Comparison of ENCODE assay signal across 8 cellular contexts in genomic region chr5:148383564-148384388, GRCh38. TPM values are rescaled to one million over a fixed set of nuclear protein-coding genes. Genes with fewer than 3 reads are reported as not detected.
A peak's percentile ranks its signal among the peaks of the same experiment; 100 is the strongest.
DNase-seq lines count a peak whose midpoint lies in the region; FAIRE-seq and TF ChIP-seq lines count a peak whose summit lies in the region.

TSS of gene FBXO38 (plus strand) at chr5:148383958. CDS start at chr5:148394777, 10,819 bp downstream.

- H2BK120ac ChIP-seq in H9 (ENCODE audit: low read depth, low read length, poor library complexity, severe bottlenecking) = no peak within 1 kb of the TSS

- H3K14ac ChIP-seq in H9 (ENCODE audit: insufficient read depth, low read length) = peak within 1 kb of the TSS; percentile 88

- H2BK20ac ChIP-seq in H9 (ENCODE audit: low read depth, low read length, poor library complexity, severe bottlenecking) = no peak within 1 kb of the TSS

- no peak within 1 kb of the TSS for H4K8ac ChIP-seq in H9 (replicated peaks; ENCODE audit: insufficient read length, low read depth, low read length)

- H3K36me3 Mint-ChIP-seq in H9 (ENCODE audit: insufficient read depth in 1 of 3, low read depth in 3 of 3) (peaks cover under 1 to 13% (median 4%) of the 10 kb centered on the region in 3 experiments; a peak in 4 of 7 replicates), nephron (ENCODE audit: low read depth) (peaks cover 4% of the 10 kb centered on the region)
- peaks cover 22% of the 10 kb centered on the region for H3K36me3 Mint-ChIP-seq in stimulated activated naive CD8-positive, alpha-beta T cell treated with anti-CD3 and anti-CD28 coated beads, Interleukin-15, Interleukin-2, amounts not matched to agents 100 ng/mL and 50 ng/mL, for 24 hours (ENCODE audit: low read depth)

- no peak within 1 kb of the TSS; the same call in 1 of the 2 replicates for H3K4ac ChIP-seq in H9 (ENCODE audit: low read depth, low read length)

- H3K27ac Mint-ChIP-seq in H9 (peak within 1 kb of the TSS; percentile 91 to 99 (median 98)), nephron (peak within 1 kb of the TSS; percentile 89 to 95 (median 92))
- H3K27ac Mint-ChIP-seq in stimulated activated naive CD8-positive, alpha-beta T cell treated with anti-CD3 and anti-CD28 coated beads, Interleukin-15, Interleukin-2, amounts not matched to agents 100 ng/mL and 50 ng/mL, for 24 hours = peak within 1 kb of the TSS; percentile 98

- peak within 1 kb of the TSS; percentile 83 for H2AFZ ChIP-seq in H9 (ENCODE audit: low read length)

- H3K4me2 ChIP-seq in H9 (ENCODE audit: insufficient read depth, insufficient read length, low read length) = peak within 1 kb of the TSS; percentile 87

- no peaks in the 10 kb centered on the region for H3K9me3 ChIP-seq in H9 (ENCODE audit: control insufficient read depth, low read depth, low read length)
- H3K9me3 ChIP-seq in MG63 = no peaks in the 10 kb centered on the region

- H3K9me3 Mint-ChIP-seq in H9 (no peaks in the 10 kb centered on the region), nephron (no peaks in the 10 kb centered on the region)
- H3K9me3 Mint-ChIP-seq in stimulated activated naive CD8-positive, alpha-beta T cell treated with anti-CD3 and anti-CD28 coated beads, Interleukin-15, Interleukin-2, amounts not matched to agents 100 ng/mL and 50 ng/mL, for 24 hours = peaks cover 1% of the 10 kb centered on the region

- H4K91ac ChIP-seq in H9 (ENCODE audit: insufficient read length, low read depth, low read length) = no peak within 1 kb of the TSS

- H2BK12ac ChIP-seq in H9 (ENCODE audit: insufficient read length, low read depth, low read length) = no peak within 1 kb of the TSS

- H3K23me2 ChIP-seq in H9 (ENCODE audit: insufficient read length, low read depth, low read length, poor library complexity, severe bottlenecking) = peaks cover 4% of the 10 kb centered on the region

- H3K79me2 ChIP-seq in H9 (ENCODE audit: insufficient read depth, low read length) = peaks cover 9% of the 10 kb centered on the region; the same call in 1 of the 2 replicates

- H3K4me3 ChIP-seq in MG63 (peak within 1 kb of the TSS; percentile 85), fibroblast of the aortic adventitia (ENCODE audit: low read depth, low read length) (peak within 1 kb of the TSS; percentile 87)

- H3K27me3 ChIP-seq in H9 (ENCODE audit: insufficient read depth, low read length) (no peaks in the 10 kb centered on the region), MG63 (no peaks in the 10 kb centered on the region)

- no peak within 1 kb of the TSS for H2BK5ac ChIP-seq in H9 (ENCODE audit: insufficient read length, low read length)

- no peaks in the 10 kb centered on the region for H4K20me1 ChIP-seq in H9 (ENCODE audit: control insufficient read depth, insufficient read depth, insufficient read length)

- H3K4me3 Mint-ChIP-seq in H9 (peak within 1 kb of the TSS; percentile 88 to 95), nephron (peak within 1 kb of the TSS; percentile 88 to 92 (median 92))
- H3K4me3 Mint-ChIP-seq in stimulated activated naive CD8-positive, alpha-beta T cell treated with anti-CD3 and anti-CD28 coated beads, Interleukin-15, Interleukin-2, amounts not matched to agents 100 ng/mL and 50 ng/mL, for 24 hours = peak within 1 kb of the TSS; percentile 95

- H3K56ac ChIP-seq in H9 (ENCODE audit: insufficient read length, low read depth, low read length) = no peak within 1 kb of the TSS

- H3K4me1 Mint-ChIP-seq in H9 (peaks cover 25 to 29% of the 10 kb centered on the region in 2 experiments), nephron (peaks cover 51% of the 10 kb centered on the region)
- H3K4me1 Mint-ChIP-seq in stimulated activated naive CD8-positive, alpha-beta T cell treated with anti-CD3 and anti-CD28 coated beads, Interleukin-15, Interleukin-2, amounts not matched to agents 100 ng/mL and 50 ng/mL, for 24 hours (ENCODE audit: low read depth) = peaks cover 63% of the 10 kb centered on the region

- WGBS in H9 (ENCODE audit: extremely low coverage, insufficient read length, low lambda C conversion rate) = no CpG with 5 or more reads among the region's 45 CpGs

- no peaks in the 10 kb centered on the region for H3K79me1 ChIP-seq in H9 (ENCODE audit: insufficient read depth, low read depth, low read length, poor library complexity, severe bottlenecking)

- peaks cover 15% of the 10 kb centered on the region for H3K36me3 ChIP-seq in MG63

- H2AK5ac ChIP-seq in H9 (ENCODE audit: insufficient read length, low read length) = no peak within 1 kb of the TSS

- TF ChIP-seq CTCF in H9 (conservative IDR thresholded peaks at IDR 0.05) (peak; percentile 20; the same call in 1 of the 3 replicates), fibroblast of the aortic adventitia (IDR thresholded peaks at IDR 0.05; ENCODE audit: insufficient read depth, low read length) (no peak), nephron (IDR thresholded peaks at IDR 0.05; ENCODE audit: unreplicated experiment in 3 of 3) (no peak)

- peak; percentile 97 for FAIRE-seq in G401.6 (lab: Jason Lieb, UNC)

- peak within 1 kb of the TSS; percentile 77 for H3K9ac ChIP-seq in H9 (ENCODE audit: extremely low read depth, insufficient read length, low read length)

- no peak within 1 kb of the TSS for H3T11ph ChIP-seq in H9 (ENCODE audit: low read length)

- peak; percentile 98 for DNase-seq in H9
- DNase-seq in MG63 = peak; percentile 99
- peak; percentile 95 for DNase-seq in SHP77 treated with DMSO at 0.1 percent for 48 hours (lab: John Stamatoyannopoulos, UW)
- peak; percentile 99 for DNase-seq in activated effector memory CD4-positive, alpha-beta T cell treated with anti-CD3 and anti-CD28 coated beads, Interleukin-2, amount 50 U/mL, for 16 hours
- DNase-seq in fibroblast of the aortic adventitia (ENCODE audit: low read depth) = peak; percentile 95

- H3K4me1 ChIP-seq in H9 (ENCODE audit: insufficient read depth, low read length) = no peaks in the 10 kb centered on the region

- no peak within 1 kb of the TSS for H3K23ac ChIP-seq in H9 (ENCODE audit: insufficient read length, low read depth, low read length)

- peak within 1 kb of the TSS; percentile 83 for H3K18ac ChIP-seq in H9 (ENCODE audit: insufficient read length, low read depth, low read length)

- no peak within 1 kb of the TSS for H2BK15ac ChIP-seq in H9 (ENCODE audit: low read depth, low read length)

- no peak within 1 kb of the TSS for H3K27ac ChIP-seq in H9 (ENCODE audit: insufficient read length, low read depth, low read length)

- no peak within 1 kb of the TSS for H4K5ac ChIP-seq in H9 (ENCODE audit: insufficient read length, low read depth, low read length)

- H3K27me3 Mint-ChIP-seq in H9 (ENCODE audit: low read depth) = no peaks in the 10 kb centered on the region
- no peaks in the 10 kb centered on the region for H3K27me3 Mint-ChIP-seq in nephron (ENCODE audit: low read depth)
- H3K27me3 Mint-ChIP-seq in stimulated activated naive CD8-positive, alpha-beta T cell treated with anti-CD3 and anti-CD28 coated beads, Interleukin-15, Interleukin-2, amounts not matched to agents 100 ng/mL and 50 ng/mL, for 24 hours = no peaks in the 10 kb centered on the region

RNA-seq across cellular contexts. Expression of gene FBXO38, which starts in this region (rescaled TPM):
- total RNA-seq in H9 (2021) (34.6 and 39.5 TPM in 2 replicates), fibroblast of the aortic adventitia (ENCODE audit: low replicate concordance) (45.7 and 61.0 TPM in 2 replicates)
- 29.4 and 52.7 TPM in 2 replicates for total RNA-seq in MG63 (2014; rRNA removed; shearing (Covaris generic); ENCODE audit: low replicate concordance)
